Comparison of ENCODE assay signal across 17 cellular contexts in the genomic region with DNA sequence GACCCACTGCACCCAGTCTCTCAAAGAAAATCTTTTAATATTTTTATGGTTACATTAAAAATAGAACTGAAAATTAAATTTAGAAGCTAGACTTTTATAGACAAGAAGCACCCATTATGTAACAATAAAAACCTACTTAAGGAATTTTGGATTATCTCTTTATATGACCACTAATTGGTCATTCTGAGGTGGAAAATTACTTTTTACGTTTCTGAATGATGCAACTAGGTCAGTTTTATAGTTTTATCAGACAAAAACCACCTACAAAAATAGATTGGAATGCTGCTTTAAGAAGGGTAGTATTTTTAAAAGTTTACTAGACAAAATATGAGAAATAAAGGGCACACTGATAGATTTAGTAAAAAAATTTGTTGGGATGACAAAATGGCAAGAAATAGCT. TPM values are rescaled to one million over a fixed set of nuclear protein-coding genes. Genes with fewer than 3 reads are reported as not detected.
DNase-seq lines count a peak whose midpoint lies in the region; ATAC-seq and TF ChIP-seq lines count a peak whose summit lies in the region.
"Had no signal": no experiment of that assay in that cellular context is flagged by ENCODE, and none has a peak within 500 bp of the region (broad histone marks: within the 10 kb centered on the region; RNA-seq: fewer than 3 reads in every experiment).

No MANE protein-coding gene starts in this region.

- WGBS in GM23248 (ENCODE audit: low coverage in 1 of 2, low lambda C conversion rate in 2 of 2, missing lambda C conversion rate in 2 of 2), 2 experiments: 91 to 92% methylated on average over 1 of the region's 1 CpG

- POLR2A ChIA-PET in BJ (lab: Charles Lee): no interaction called here
- POLR2A ChIA-PET in A673 (lab: Charles Lee; ENCODE audit: low non-redundant PET): interaction anchor here (0.7 kb wide), 1 partner anchor 174 kb away, joined by 3 read pairs; no protein-coding TSS in a partner anchor

- BruUV-seq in A673 (replicated peaks; lab: Mats Ljungman, UMichigan): no TSS peak

- H3K4me1 ChIP-seq in GM23248 (ENCODE audit: insufficient read depth) (no peaks in the 10 kb centered on the region), A673 (ENCODE audit: insufficient read depth, low read length, poor library complexity, severe bottlenecking) (peaks cover 6% of the 10 kb centered on the region)

- CTCF ChIA-PET in BJ (lab: Yijun Ruan, JAX) (interaction anchor here (0.7 to 1.6 kb wide), 4 partner anchors 9 to 31 kb away, joined by 3 read pairs; no protein-coding TSS in a partner anchor), A673 (lab: Charles Lee) (no interaction called here)

- DNase-seq in BJ (ENCODE audit: low read depth): peak; percentile 60
- peak; percentile 5 for DNase-seq in GM04504 (ENCODE audit: low read depth)
- no peak for DNase-seq in GM23248
- DNase-seq in A673 (ENCODE audit: low spot score): no peak
- no peak for DNase-seq in mesenteric fat pad (ENCODE audit: low spot score)
- DNase-seq: C1 segment of cervical spinal cord; CD4-positive, CD25-positive, alpha-beta regulatory T cell; CD8-positive, alpha-beta memory T cell; COR-L47; DMS 273 treated with DMSO at 0.1 percent for 48 hours; DMS53; DND-41; GDM1; KG1 had no signal

- ATAC-seq in activated CD4-positive, CD25-positive, alpha-beta regulatory T cell treated with anti-CD3 and anti-CD28 coated beads, Interleukin-2, amount 50 U/mL, for 24 hours: no peak

- H3K4me2 ChIP-seq in SU-DHL-6 (ENCODE audit: low read depth, low read length, poor library complexity, severe bottlenecking) (no peak overlapping the region), GM23248 (ENCODE audit: unreplicated experiment) (no peak overlapping the region)

- peak overlapping the region; percentile 42 for H3K27ac ChIP-seq in SU-DHL-6 (ENCODE audit: low read depth, low read length)
- no peak overlapping the region for H3K27ac ChIP-seq in GM23248
- H3K27ac ChIP-seq in A673 (ENCODE audit: low read depth, low read length, poor library complexity, severe bottlenecking): no peak overlapping the region

- no peak overlapping the region for H2AFZ ChIP-seq in SU-DHL-6 (ENCODE audit: low read depth, low read length, severe bottlenecking)
- H2AFZ ChIP-seq in GM23248: no peak overlapping the region

- peaks cover 78% of the 10 kb centered on the region for H3K79me2 ChIP-seq in SU-DHL-6 (ENCODE audit: insufficient read depth, low read length)
- peaks cover 33% of the 10 kb centered on the region for H3K79me2 ChIP-seq in GM23248 (ENCODE audit: insufficient read depth)

- in situ Hi-C loops in GM23248 (cut with MboI): no loop called here

- H3K4me3 ChIP-seq in BJ (ENCODE audit: low read depth, low read length) (no peak overlapping the region), SU-DHL-6 (ENCODE audit: insufficient read depth, low read length, poor library complexity, severe bottlenecking) (no peak overlapping the region), GM23248 (no peak overlapping the region), A673 (ENCODE audit: low read depth, low read length, poor library complexity, severe bottlenecking) (no peak overlapping the region)
- H3K4me3 ChIP-seq: HAP-1 had no signal

- no peaks in the 10 kb centered on the region for H3K27me3 ChIP-seq in BJ (ENCODE audit: control insufficient read depth, insufficient read depth, low read length)
- no peaks in the 10 kb centered on the region for H3K27me3 ChIP-seq in SU-DHL-6 (ENCODE audit: low read length)
- no peaks in the 10 kb centered on the region for H3K27me3 ChIP-seq in GM23248 (replicated peaks; ENCODE audit: insufficient read depth)
- no peaks in the 10 kb centered on the region for H3K27me3 ChIP-seq in A673 (replicated peaks; ENCODE audit: insufficient read depth, low read depth, low read length, poor library complexity)

- intact Hi-C loops in A673 (cut with micrococcal nuclease; ENCODE audit: unreplicated experiment): no loop called here

- H4K20me1 ChIP-seq in SU-DHL-6 (ENCODE audit: low read depth, low read length) (peaks cover 19% of the 10 kb centered on the region; the same call in 1 of the 2 replicates), GM23248 (ENCODE audit: insufficient read depth) (no peaks in the 10 kb centered on the region; the same call in 1 of the 2 replicates)

- H3K9ac ChIP-seq in SU-DHL-6 (ENCODE audit: low read length) (no peak overlapping the region), GM23248 (no peak overlapping the region)

- H3F3A ChIP-seq in SU-DHL-6 (ENCODE audit: insufficient read depth) (peaks cover 88% of the 10 kb centered on the region), GM23248 (ENCODE audit: insufficient read depth) (no peaks in the 10 kb centered on the region; the same call in 1 of the 2 replicates)

- H3K9me2 ChIP-seq in SU-DHL-6 (replicated peaks; ENCODE audit: insufficient read depth, low read length): no peaks in the 10 kb centered on the region
- H3K9me2 ChIP-seq in GM23248 (ENCODE audit: insufficient read depth): no peaks in the 10 kb centered on the region

- TF ChIP-seq CTCF in BJ (IDR thresholded peaks at IDR 0.05; ENCODE audit: insufficient read depth, low read depth, low read length): no peak
- TF ChIP-seq CTCF in SU-DHL-6 (IDR thresholded peaks at IDR 0.05; ENCODE audit: insufficient read depth, low read length, poor library complexity, severe bottlenecking): no peak
- TF ChIP-seq CTCF in A673 (conservative IDR thresholded peaks at IDR 0.05; ENCODE audit: low read depth, low read length): no peak

- 0 out of 2 replicates have a peak, but pooled peaks cover 1% of the 10 kb centered on the region for H3K36me3 ChIP-seq in BJ (ENCODE audit: control insufficient read depth, insufficient read depth, low read length)
- peaks cover 71% of the 10 kb centered on the region for H3K36me3 ChIP-seq in SU-DHL-6 (ENCODE audit: low read length)
- peaks cover 45% of the 10 kb centered on the region for H3K36me3 ChIP-seq in GM23248 (ENCODE audit: low read depth)
- H3K36me3 ChIP-seq in A673 (ENCODE audit: insufficient read depth, low read length, poor library complexity, severe bottlenecking): peaks cover 63% of the 10 kb centered on the region

- no peaks in the 10 kb centered on the region for H3K9me3 ChIP-seq in SU-DHL-6 (ENCODE audit: insufficient read depth, low read length)
- no peaks in the 10 kb centered on the region for H3K9me3 ChIP-seq in GM23248 (ENCODE audit: low read depth)
- no peaks in the 10 kb centered on the region for H3K9me3 ChIP-seq in A673 (ENCODE audit: low read depth, low read length, poor library complexity, severe bottlenecking)
- H3K9me3 ChIP-seq: HAP-1 had no signal

RNA-seq across cellular contexts. Expression of a gene that starts 16.5 kb away (rescaled TPM):
- polyA plus RNA-seq in BJ (2011; rRNA removed) (39.9 and 77.9 TPM in 2 replicates), GM23248 (2016; fragmentation: Nextera tagmentation; extraction: Ambion mirVana) (105 and 110 TPM in 2 replicates)
- 20.1 and 23.3 TPM in 2 replicates for polyA minus RNA-seq in BJ (2011; rRNA and poly(A)+ RNA removed)
- 49.0 and 59.7 TPM in 2 replicates for total RNA-seq in GM23248 (2014; rRNA removed; shearing (Covaris generic))
- total RNA-seq in A673 (2021) (64.4 and 76.4 TPM in 2 replicates), mesenteric fat pad (70.8 TPM)

Comparison
In these comparisons a context has a peak if more than half of its experiments do, and no peak if none do; other contexts are left out.
1. DNase-seq: peak in BJ (single experiment) and GM04504 (single experiment); none in GM23248 (single experiment), A673 (single experiment) and mesenteric fat pad (single experiment).